ENCODE assay signal across 1 cellular context in genomic region chr14:103808403-103809001, GRCh38.
TF ChIP-seq lines count a peak whose summit lies in the region.

No MANE protein-coding gene starts in this region.

TF ChIP-seq in SK-N-SH treated with all-trans-retinoic acid at 6 μM for 48 hours, 23 proteins besides CTCF, POLR2A, EP300 and RAD21 (continued from another document):
- TF ChIP-seq TSHZ2 (CRISPR knock-in tag; IDR thresholded peaks at IDR 0.05): no peak
- no peak for TF ChIP-seq SNAI2 (CRISPR knock-in tag; IDR thresholded peaks at IDR 0.05)
